20 cellular contexts compared by ENCODE assay signal in the genomic region with DNA sequence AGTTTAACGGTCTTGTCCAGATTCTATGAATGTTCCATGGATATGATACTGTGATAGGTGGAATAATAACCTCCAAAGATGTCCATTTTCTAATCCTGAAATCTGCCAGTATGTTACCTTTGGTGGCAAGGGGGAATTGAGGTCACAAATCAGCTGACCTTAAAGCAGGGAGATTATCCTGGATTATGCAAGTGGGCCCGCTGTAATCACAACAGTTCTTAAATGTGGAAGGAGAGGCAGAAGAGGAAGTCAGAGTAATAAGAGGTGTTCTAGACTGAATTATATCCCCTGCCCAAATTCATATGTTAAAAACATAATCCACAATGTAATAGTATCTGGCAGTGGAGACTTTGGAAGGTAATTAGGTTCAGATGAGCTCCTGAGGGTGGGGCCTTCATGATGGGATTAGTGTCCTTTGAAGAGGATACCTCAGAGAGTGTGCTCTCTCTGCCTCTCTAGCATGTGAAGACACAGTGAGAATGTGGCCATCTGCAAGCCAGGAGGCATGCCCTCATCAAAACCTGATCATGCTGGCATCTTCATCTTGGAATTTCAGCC.
"Had no signal": no experiment of that assay in that cellular context is flagged by ENCODE, and none has a peak within 500 bp of the region (broad histone marks: within the 10 kb centered on the region; RNA-seq: fewer than 3 reads in every experiment).

No MANE protein-coding gene starts in this region.

- H3K36me3 Mint-ChIP-seq: naive B cell; stimulated activated effector memory CD8-positive, alpha-beta T cell treated with anti-CD3 and anti-CD28 coated beads, Interleukin-12 subunit alpha, Interleukin-12 subunit beta, amount 100 ng/mL, for 72 hours; type B pancreatic cell had no signal

- H3K4me3 ChIP-seq: heart left ventricle, psoas muscle, right lobe of liver, suprapubic skin, thyroid gland, uterus had no signal

- H3K27ac ChIP-seq: heart left ventricle, neutrophil, psoas muscle, right lobe of liver, suprapubic skin, thyroid gland, uterus had no signal

- H3K27me3 Mint-ChIP-seq: type B pancreatic cell had no signal

- DNase-seq: effector memory CD4-positive, alpha-beta T cell; heart left ventricle; hippocampal formation; mesendoderm; naive B cell; psoas muscle; retina; right lobe of liver; stimulated activated CD4-positive, alpha-beta T cell treated with anti-CD3 and anti-CD28 coated beads, Interleukin-4, amount 100 ng/mL, for 1 hour; stimulated activated CD8-positive, alpha-beta memory T cell treated with anti-CD3 and anti-CD28 coated beads, Interleukin-4, amount 100 ng/mL, for 48 hours; stimulated activated naive CD8-positive, alpha-beta T cell treated with anti-CD3 and anti-CD28 coated beads, Interleukin-15, Interleukin-2, amounts not matched to agents 100 U/mL and 50 U/mL, for 24 hours; thyroid gland; uterus had no signal

- ATAC-seq: esophagus mucosa; heart left ventricle; psoas muscle; stimulated activated effector memory CD8-positive, alpha-beta T cell treated with anti-CD3 and anti-CD28 coated beads, Interleukin-12 subunit alpha, Interleukin-12 subunit beta, amount 100 ng/mL, for 72 hours; stimulated activated naive CD8-positive, alpha-beta T cell treated with anti-CD3 and anti-CD28 coated beads, Interleukin-15, Interleukin-2, amounts not matched to agents 100 U/mL and 50 U/mL, for 24 hours had no signal

- H3K9me3 ChIP-seq: heart left ventricle, neutrophil, psoas muscle, right lobe of liver, suprapubic skin, thyroid gland, uterus had no signal

- H3K4me1 ChIP-seq: heart left ventricle, psoas muscle, right lobe of liver, suprapubic skin, thyroid gland, uterus had no signal

- H3K4me3 Mint-ChIP-seq: naive B cell; stimulated activated effector memory CD8-positive, alpha-beta T cell treated with anti-CD3 and anti-CD28 coated beads, Interleukin-12 subunit alpha, Interleukin-12 subunit beta, amount 100 ng/mL, for 72 hours; type B pancreatic cell had no signal

- H3K27ac Mint-ChIP-seq: stimulated activated effector memory CD8-positive, alpha-beta T cell treated with anti-CD3 and anti-CD28 coated beads, Interleukin-12 subunit alpha, Interleukin-12 subunit beta, amount 100 ng/mL, for 72 hours; type B pancreatic cell had no signal

- H3K4me1 Mint-ChIP-seq: naive B cell; stimulated activated effector memory CD8-positive, alpha-beta T cell treated with anti-CD3 and anti-CD28 coated beads, Interleukin-12 subunit alpha, Interleukin-12 subunit beta, amount 100 ng/mL, for 72 hours had no signal

- H3K27me3 ChIP-seq: heart left ventricle, neutrophil, right lobe of liver, suprapubic skin, thyroid gland, uterus had no signal

- FAIRE-seq: endometrium, frontal cortex had no signal

- H3K36me3 ChIP-seq: heart left ventricle, neutrophil, right lobe of liver, suprapubic skin, thyroid gland, uterus had no signal

- H3K9me3 Mint-ChIP-seq: stimulated activated effector memory CD8-positive, alpha-beta T cell treated with anti-CD3 and anti-CD28 coated beads, Interleukin-12 subunit alpha, Interleukin-12 subunit beta, amount 100 ng/mL, for 72 hours; type B pancreatic cell had no signal
